Comparison of ENCODE assay signal across 19 cellular contexts in genomic region chr20:31948008-31948407, GRCh38. TPM values are rescaled to one million over a fixed set of nuclear protein-coding genes. Genes with fewer than 3 reads are reported as not detected.
A peak's percentile ranks its signal among the peaks of the same experiment; 100 is the strongest.
DNase-seq lines count a peak whose midpoint lies in the region; ATAC-seq and TF ChIP-seq lines count a peak whose summit lies in the region.
"Had no signal": no experiment of that assay in that cellular context is flagged by ENCODE, and none has a peak within 500 bp of the region (broad histone marks: within the 10 kb centered on the region; RNA-seq: fewer than 3 reads in every experiment).

No MANE protein-coding gene starts in this region.

- no peak overlapping the region for H3K27ac ChIP-seq in mesendoderm (ENCODE audit: low read depth, low read length)
- H3K27ac ChIP-seq in naive thymus-derived CD4-positive, alpha-beta T cell (ENCODE audit: low read depth, low read length): no peak overlapping the region
- H3K27ac ChIP-seq: BLaER1 treated with 17β-estradiol and CSF1 and Interleukin-3, amounts not matched to agents 10 nM and 100 nM; SJSA1 had no signal

- no peaks in the 10 kb centered on the region for H3K27me3 ChIP-seq in mesendoderm (ENCODE audit: insufficient read depth, low read length, poor library complexity)
- no peaks in the 10 kb centered on the region for H3K27me3 ChIP-seq in naive thymus-derived CD4-positive, alpha-beta T cell (ENCODE audit: control insufficient read depth in 2 of 2, insufficient read depth in 2 of 2, low read length in 2 of 2)
- H3K27me3 ChIP-seq: BLaER1 treated with 17β-estradiol and CSF1 and Interleukin-3, amounts not matched to agents 10 nM and 100 nM; SJSA1 had no signal

- H2AK5ac ChIP-seq in mesendoderm (ENCODE audit: low read length): no peak overlapping the region

- H3K27ac Mint-ChIP-seq in activated CD4-positive, alpha-beta T cell treated with anti-CD3 and anti-CD28 coated beads for 36 hours: no peak overlapping the region
- no peak overlapping the region for H3K27ac Mint-ChIP-seq in WTC11
- no peak overlapping the region for H3K27ac Mint-ChIP-seq in naive thymus-derived CD4-positive, alpha-beta T cell
- peak overlapping the region in 1 of 2 donors; percentile 20 for H3K27ac Mint-ChIP-seq in stimulated activated naive CD8-positive, alpha-beta T cell treated with anti-CD3 and anti-CD28 coated beads, Interleukin-15, amount 100 ng/mL, for 72 hours
- H3K27ac Mint-ChIP-seq: H9 had no signal

- no peak overlapping the region for H4K8ac ChIP-seq in mesendoderm (ENCODE audit: low read depth, low read length)

- H2BK5ac ChIP-seq in mesendoderm (ENCODE audit: low read length): no peak overlapping the region

- H4K5ac ChIP-seq in mesendoderm (ENCODE audit: low read length): no peak overlapping the region

- H3K36me3 Mint-ChIP-seq in activated CD4-positive, alpha-beta T cell treated with anti-CD3 and anti-CD28 coated beads for 36 hours (ENCODE audit: low read depth): peaks cover 49% of the 10 kb centered on the region
- H3K36me3 Mint-ChIP-seq in WTC11: peaks cover 50% of the 10 kb centered on the region
- peaks cover 3 to 37% (median 30%) of the 10 kb centered on the region in 5 donors for H3K36me3 Mint-ChIP-seq in naive thymus-derived CD4-positive, alpha-beta T cell

- H3K18ac ChIP-seq in mesendoderm (ENCODE audit: low read length): no peak overlapping the region

- H3K9me3 Mint-ChIP-seq in activated CD4-positive, alpha-beta T cell treated with anti-CD3 and anti-CD28 coated beads for 36 hours (ENCODE audit: low read depth): no peaks in the 10 kb centered on the region
- peaks cover 11% of the 10 kb centered on the region for H3K9me3 Mint-ChIP-seq in WTC11
- H3K9me3 Mint-ChIP-seq in naive thymus-derived CD4-positive, alpha-beta T cell: peaks cover 0 to 5% (median 0%) of the 10 kb centered on the region in 11 donors
- no peaks in the 10 kb centered on the region for H3K9me3 Mint-ChIP-seq in stimulated activated naive CD8-positive, alpha-beta T cell treated with anti-CD3 and anti-CD28 coated beads, Interleukin-15, amount 100 ng/mL, for 72 hours
- H3K9me3 Mint-ChIP-seq: H9 had no signal

- no peak overlapping the region for H3K4me3 ChIP-seq in mesendoderm (ENCODE audit: low read length)
- H3K4me3 ChIP-seq in naive thymus-derived CD4-positive, alpha-beta T cell (ENCODE audit: low read length): no peak overlapping the region
- H3K4me3 ChIP-seq: BLaER1 treated with 17β-estradiol and CSF1 and Interleukin-3, amounts not matched to agents 10 nM and 100 nM; SJSA1 had no signal

- H3K4me1 ChIP-seq in mesendoderm (ENCODE audit: control insufficient read depth, low read depth, low read length): peaks cover 5% of the 10 kb centered on the region
- peaks cover 6 to 12% of the 10 kb centered on the region in 2 donors for H3K4me1 ChIP-seq in naive thymus-derived CD4-positive, alpha-beta T cell (ENCODE audit: control insufficient read depth in 2 of 2, insufficient read depth in 2 of 2, low read length in 2 of 2)

- H3K56ac ChIP-seq in mesendoderm (ENCODE audit: low read length): no peak overlapping the region

- TF ChIP-seq EP300 in Ishikawa (IDR thresholded peaks at IDR 0.05; ENCODE audit: borderline replicate concordance): no peak

- no peak for TF ChIP-seq CTCF in WTC11 (IDR thresholded peaks at IDR 0.05)

- peaks cover 22% of the 10 kb centered on the region for H3K79me1 ChIP-seq in mesendoderm (ENCODE audit: low read length)

- POLR2A ChIA-PET in activated CD4-positive, alpha-beta T cell treated with anti-CD3 and anti-CD28 coated beads for 36 hours (lab: Charles Lee): no interaction called here
- POLR2A ChIA-PET in WTC11 (lab: Charles Lee): no interaction called here
- POLR2A ChIA-PET in naive thymus-derived CD4-positive, alpha-beta T cell (lab: Charles Lee): interaction anchor here (0.7 kb wide), 1 partner anchor 341 kb away, joined by 3 read pairs; no protein-coding TSS in a partner anchor

- CTCF ChIA-PET in activated CD4-positive, alpha-beta T cell treated with anti-CD3 and anti-CD28 coated beads for 36 hours (lab: Charles Lee): interaction anchor here (0.6 to 1.5 kb wide), 5 partner anchors 8 to 143 kb away, joined by 3 to 7 read pairs (median 3); no protein-coding TSS in a partner anchor
- CTCF ChIA-PET in WTC11 (lab: Charles Lee): interaction anchor here (1.0 to 1.1 kb wide), 4 partner anchors 13 to 95 kb away, joined by 3 to 4 read pairs (median 3); no protein-coding TSS in a partner anchor
- CTCF ChIA-PET in naive thymus-derived CD4-positive, alpha-beta T cell (lab: Charles Lee): interaction anchor here (0.6 to 1.5 kb wide), 2 partner anchors 80 to 95 kb away, joined by 4 read pairs; no protein-coding TSS in a partner anchor

- H2BK120ac ChIP-seq in mesendoderm (ENCODE audit: low read depth, low read length): no peak overlapping the region

- no CpG with 5 or more reads among the region's 2 CpGs for WGBS in mesendoderm (ENCODE audit: extremely low coverage, insufficient coverage, low lambda C conversion rate)

- intact Hi-C loops in activated CD4-positive, alpha-beta T cell treated with anti-CD3 and anti-CD28 coated beads for 36 hours (cut with DNase I, micrococcal nuclease): no loop called here
- intact Hi-C loops in naive thymus-derived CD4-positive, alpha-beta T cell (cut with micrococcal nuclease): no loop called here

- H3K4ac ChIP-seq in mesendoderm (ENCODE audit: low read depth, low read length): no peak overlapping the region

- peaks cover 17% of the 10 kb centered on the region for H3K79me2 ChIP-seq in mesendoderm (ENCODE audit: control insufficient read depth, insufficient read depth, low read length)

- no peak for ATAC-seq in activated CD4-positive, alpha-beta T cell treated with anti-CD3 and anti-CD28 coated beads for 36 hours
- ATAC-seq in WTC11: no peak
- no peak for ATAC-seq in naive thymus-derived CD4-positive, alpha-beta T cell
- ATAC-seq in stimulated activated naive CD8-positive, alpha-beta T cell treated with anti-CD3 and anti-CD28 coated beads, Interleukin-15, amount 100 ng/mL, for 72 hours: no peak
- ATAC-seq: HepG2, PC-3 had no signal

- H2BK15ac ChIP-seq in mesendoderm (replicated peaks; ENCODE audit: low read depth): no peak overlapping the region

- no peaks in the 10 kb centered on the region for H3K27me3 Mint-ChIP-seq in activated CD4-positive, alpha-beta T cell treated with anti-CD3 and anti-CD28 coated beads for 36 hours
- H3K27me3 Mint-ChIP-seq in WTC11 (ENCODE audit: low read depth): no peaks in the 10 kb centered on the region
- H3K27me3 Mint-ChIP-seq in naive thymus-derived CD4-positive, alpha-beta T cell: peaks cover 0 to 4% (median 0%) of the 10 kb centered on the region in 5 donors
- no peaks in the 10 kb centered on the region for H3K27me3 Mint-ChIP-seq in stimulated activated naive CD8-positive, alpha-beta T cell treated with anti-CD3 and anti-CD28 coated beads, Interleukin-15, amount 100 ng/mL, for 72 hours

- peaks cover 26% of the 10 kb centered on the region for H3K4me1 Mint-ChIP-seq in activated CD4-positive, alpha-beta T cell treated with anti-CD3 and anti-CD28 coated beads for 36 hours
- peaks cover 8% of the 10 kb centered on the region for H3K4me1 Mint-ChIP-seq in WTC11
- H3K4me1 Mint-ChIP-seq in naive thymus-derived CD4-positive, alpha-beta T cell: peaks cover 17 to 37% (median 35%) of the 10 kb centered on the region in 7 donors
- peaks cover 28% of the 10 kb centered on the region for H3K4me1 Mint-ChIP-seq in stimulated activated naive CD8-positive, alpha-beta T cell treated with anti-CD3 and anti-CD28 coated beads, Interleukin-15, amount 100 ng/mL, for 72 hours

- H3K4me2 ChIP-seq in mesendoderm (ENCODE audit: low read length): no peak overlapping the region
- H3K4me2 ChIP-seq: BLaER1 treated with 17β-estradiol and CSF1 and Interleukin-3, amounts not matched to agents 10 nM and 100 nM had no signal

- H3K9ac ChIP-seq in mesendoderm (ENCODE audit: low read length): no peak overlapping the region
- H3K9ac ChIP-seq: BLaER1 treated with 17β-estradiol and CSF1 and Interleukin-3, amounts not matched to agents 10 nM and 100 nM had no signal

- TF ChIP-seq RAD21 in Ishikawa (IDR thresholded peaks at IDR 0.05; ENCODE audit: low read depth): no peak

- DNase-seq in activated CD4-positive, alpha-beta T cell treated with anti-CD3 and anti-CD28 coated beads for 36 hours: peak; percentile 28
- no peak for DNase-seq in activated CD4-positive, alpha-beta T cell treated with anti-CD3 and anti-CD28 coated beads for 48 hours
- DNase-seq in WTC11 (ENCODE audit: low spot score) (no peak), mesendoderm (peak; percentile 26), SIG-M5 (lab: John Stamatoyannopoulos, UW) (no peak)
- DNase-seq in naive thymus-derived CD4-positive, alpha-beta T cell: no peak
- no peak for DNase-seq in stimulated activated naive CD8-positive, alpha-beta T cell treated with anti-CD3 and anti-CD28 coated beads, Interleukin-15, amount 100 ng/mL, for 72 hours
- DNase-seq: DMS153, H9, NCI-H1417 treated with DMSO at 0.1 percent for 48 hours, NCI-H1930, NCI-H2171 treated with DMSO at 0.1 percent for 48 hours, NCI-H446 treated with DMSO at 0.1 percent for 48 hours, NCI-H748 treated with DMSO at 0.1 percent for 48 hours, PC-3 had no signal

- H3K9me3 ChIP-seq in naive thymus-derived CD4-positive, alpha-beta T cell (ENCODE audit: control insufficient read depth in 2 of 3, low read length in 3 of 3): peaks cover 0 to 5% (median 0%) of the 10 kb centered on the region in 3 experiments
- H3K9me3 ChIP-seq: SJSA1 had no signal

- no peak overlapping the region for H3K23ac ChIP-seq in mesendoderm (ENCODE audit: low read length)

- H3K4me3 Mint-ChIP-seq in activated CD4-positive, alpha-beta T cell treated with anti-CD3 and anti-CD28 coated beads for 36 hours: no peak overlapping the region
- H3K4me3 Mint-ChIP-seq in WTC11: no peak overlapping the region
- H3K4me3 Mint-ChIP-seq in naive thymus-derived CD4-positive, alpha-beta T cell: peak overlapping the region in 1 of 10 donors; percentile 12
- no peak overlapping the region for H3K4me3 Mint-ChIP-seq in stimulated activated naive CD8-positive, alpha-beta T cell treated with anti-CD3 and anti-CD28 coated beads, Interleukin-15, amount 100 ng/mL, for 72 hours
- H3K4me3 Mint-ChIP-seq: H9 had no signal

- peaks cover 14% of the 10 kb centered on the region for H3K36me3 ChIP-seq in mesendoderm (ENCODE audit: control insufficient read depth, insufficient read depth, low read length)
- H3K36me3 ChIP-seq in naive thymus-derived CD4-positive, alpha-beta T cell (ENCODE audit: control insufficient read depth in 2 of 3, insufficient read depth in 3 of 3, low read length in 3 of 3): peaks cover 25 to 72% (median 31%) of the 10 kb centered on the region in 3 experiments

RNA-seq across cellular contexts. Expression of gene PDRG1, which starts 3.8 kb away (rescaled TPM):
- total RNA-seq in activated CD4-positive, alpha-beta T cell treated with anti-CD3 and anti-CD28 coated beads for 36 hours: 10 to 100 TPM; 12.8 to 18.4 TPM
- 16.0 to 17.6 TPM (median 17.2 TPM) in 3 replicates for total RNA-seq in WTC11 (2021)
- polyA plus RNA-seq in mesendoderm (2013, experiment 1 of 2): 14.3 TPM
- polyA plus RNA-seq in mesendoderm (2013, experiment 2 of 2): 14.0 TPM
- 10 to 100 TPM in 3 of 5 experiments, 1 to 10 TPM in 2; 7.5 to 13.6 (median 11.4) TPM for total RNA-seq in naive thymus-derived CD4-positive, alpha-beta T cell
- polyA plus RNA-seq in naive thymus-derived CD4-positive, alpha-beta T cell: 10 to 100 TPM; 13.8 to 25.0 TPM

RNA-seq across cellular contexts. Expression of gene XKR7, which starts 19.9 kb away (rescaled TPM):
- under 1 TPM in 1 of 2 experiments, not detected in 1; 0.02 TPM for total RNA-seq in activated CD4-positive, alpha-beta T cell treated with anti-CD3 and anti-CD28 coated beads for 36 hours
- 2.3 to 2.6 TPM (median 2.5 TPM) in 3 replicates for total RNA-seq in WTC11 (2021)
- polyA plus RNA-seq in mesendoderm (2013, experiment 1 of 2): 0.67 TPM
- 0.62 TPM for polyA plus RNA-seq in mesendoderm (2013, experiment 2 of 2)
- under 1 TPM in 1 of 5 experiments, not detected in 4; 0.05 TPM for total RNA-seq in naive thymus-derived CD4-positive, alpha-beta T cell
- not detected for polyA plus RNA-seq in naive thymus-derived CD4-positive, alpha-beta T cell
- total RNA-seq: HepG2, PC-3, SJSA1 had no signal
- polyA plus RNA-seq: HepG2 had no signal

Comparison
In these comparisons a context has a peak if more than half of its experiments do, and no peak if none do; other contexts are left out.
1. DNase-seq: peak in activated CD4-positive, alpha-beta T cell treated with anti-CD3 and anti-CD28 coated beads for 36 hours (single experiment) and mesendoderm (single experiment); none in activated CD4-positive, alpha-beta T cell treated with anti-CD3 and anti-CD28 coated beads for 48 hours (single experiment), WTC11 (single experiment), naive thymus-derived CD4-positive, alpha-beta T cell (0 of 9), SIG-M5 (single experiment) and stimulated activated naive CD8-positive, alpha-beta T cell treated with anti-CD3 and anti-CD28 coated beads, Interleukin-15, amount 100 ng/mL, for 72 hours (0 of 2).